Comparison of ENCODE assay signal across 10 cellular contexts in the genomic region with DNA sequence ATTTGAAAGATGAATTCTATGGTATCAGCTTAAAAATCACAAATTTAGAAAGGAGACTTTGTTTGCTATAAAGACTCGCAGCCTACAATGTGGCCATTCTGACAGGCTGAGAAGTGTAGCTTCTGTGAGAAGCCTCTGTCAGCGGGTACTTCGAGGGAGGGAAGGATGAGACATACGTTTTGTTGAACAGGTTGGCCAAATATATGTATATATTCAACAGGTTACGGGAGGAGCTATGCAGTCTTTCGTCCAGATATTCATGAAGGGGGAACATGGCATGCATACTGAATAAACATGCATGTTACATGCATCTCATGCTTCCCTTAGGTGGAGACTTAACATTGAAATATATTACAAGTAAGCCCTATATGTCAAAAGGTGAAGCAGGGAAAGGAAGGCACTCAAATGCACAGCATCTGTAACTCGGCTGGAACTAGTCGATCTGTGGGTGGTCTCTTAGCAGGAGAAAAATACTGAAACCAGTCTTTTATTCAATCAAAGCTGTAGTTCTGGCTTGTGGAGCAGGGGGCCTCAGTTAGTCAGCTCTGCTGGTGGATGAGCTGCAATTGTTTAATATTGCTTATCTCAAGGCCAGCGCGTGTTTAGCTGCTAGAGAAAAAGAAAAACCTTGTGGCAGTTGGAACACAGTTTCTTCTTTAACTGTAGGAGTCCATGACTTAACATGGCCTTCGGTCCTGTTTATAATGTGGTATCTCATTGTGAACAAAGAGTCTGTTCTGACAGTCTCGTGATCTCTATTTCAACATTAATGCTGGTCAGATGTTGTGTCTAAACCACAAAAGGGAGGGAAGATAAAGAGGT.
DNase-seq lines count a peak whose midpoint lies in the region; FAIRE-seq and TF ChIP-seq lines count a peak whose summit lies in the region.
"Had no signal": no experiment of that assay in that cellular context is flagged by ENCODE, and none has a peak within 500 bp of the region (broad histone marks: within the 10 kb centered on the region; RNA-seq: fewer than 3 reads in every experiment).

No MANE protein-coding gene starts in this region.

- TF ChIP-seq CTCF in GM13977 (IDR thresholded peaks at IDR 0.05; ENCODE audit: extremely low read depth, insufficient read depth, missing control alignments) (no peak), OCI-LY7 (conservative IDR thresholded peaks at IDR 0.05; ENCODE audit: low read length) (0 out of 2 replicates have a peak, but pooled peaks have one; percentile 20), GM10248 (IDR thresholded peaks at IDR 0.05; ENCODE audit: control extremely low read depth, extremely low read depth, low read depth, missing control alignments) (no peak)

- POLR2A ChIA-PET in OCI-LY7 (lab: Charles Lee): interaction anchor here (1.0 kb wide), 1 partner anchor 15 kb away, joined by 3 read pairs; no protein-coding TSS in a partner anchor
- POLR2A ChIA-PET in GM10248 (lab: Yijun Ruan, JAX): no interaction called here

- no peak overlapping the region for H3K4me2 ChIP-seq in OCI-LY7 (ENCODE audit: low read length)

- FAIRE-seq in small intestine (lab: Jason Lieb, UNC): no peak

- CTCF ChIA-PET in OCI-LY7 (lab: Charles Lee; ENCODE audit: unreplicated experiment): no interaction called here
- CTCF ChIA-PET in GM10248 (lab: Yijun Ruan, JAX): interaction anchor here (0.7 to 1.7 kb wide), 6 partner anchors 11 to 542 kb away, joined by 3 to 4 read pairs (median 3); a partner anchor contains a TSS

- H3K4me1 ChIP-seq in OCI-LY7 (ENCODE audit: insufficient read depth, low read length, poor library complexity, severe bottlenecking) (no peaks in the 10 kb centered on the region), small intestine (ENCODE audit: control insufficient read depth in 2 of 2, insufficient read depth in 1 of 2, low read depth in 1 of 2, low read length in 1 of 2) (no peaks in the 10 kb centered on the region)

- H2AFZ ChIP-seq in OCI-LY7 (ENCODE audit: low read length): no peak overlapping the region

- in situ Hi-C loops in GM13977 (cut with MboI; ENCODE audit: low pct_unique_long_range_greater_than_20kb, low sequenced_read_pairs, unreplicated experiment): no loop called here

- H3K27ac ChIP-seq in OCI-LY7 (ENCODE audit: low read depth, low read length, poor library complexity, severe bottlenecking) (no peak overlapping the region), small intestine (ENCODE audit: low read depth in 1 of 2, low read length in 1 of 2) (no peak overlapping the region)

- H3K36me3 ChIP-seq in H7 (replicated peaks; ENCODE audit: control insufficient read depth, insufficient read depth, low read length) (no peaks in the 10 kb centered on the region), OCI-LY7 (ENCODE audit: insufficient read depth, low read length) (no peaks in the 10 kb centered on the region), small intestine (ENCODE audit: control insufficient read depth in 2 of 2, insufficient read depth in 2 of 2, low read length in 2 of 2) (no peaks in the 10 kb centered on the region)

- no TSS peak for BruUV-seq in OCI-LY7 (replicated peaks; lab: Mats Ljungman, UMichigan)

- H3K27me3 ChIP-seq in H7 (ENCODE audit: control insufficient read depth, insufficient read depth, low read length) (no peaks in the 10 kb centered on the region), small intestine (ENCODE audit: control insufficient read depth in 2 of 2, insufficient read depth in 2 of 2, low read length in 2 of 2) (no peaks in the 10 kb centered on the region)

- no peaks in the 10 kb centered on the region for H4K20me1 ChIP-seq in OCI-LY7 (ENCODE audit: insufficient read depth, low read length)

- H3K9me2 ChIP-seq in OCI-LY7 (ENCODE audit: insufficient read depth, low read length): no peaks in the 10 kb centered on the region

- no peaks in the 10 kb centered on the region for H3K79me2 ChIP-seq in OCI-LY7 (ENCODE audit: insufficient read depth, low read depth, low read length)

- H3K4me3 ChIP-seq in H7 (ENCODE audit: insufficient read depth, low read depth, low read length) (no peak overlapping the region), OCI-LY7 (ENCODE audit: low read depth, low read length, poor library complexity, severe bottlenecking) (no peak overlapping the region), small intestine (ENCODE audit: low read depth in 1 of 2, low read length in 2 of 2) (no peak overlapping the region)

- intact Hi-C loops in OCI-LY7 (cut with micrococcal nuclease; ENCODE audit: unreplicated experiment) (no loop called here), cardiac septum (cut with DNase I) (no loop called here)

- peak; percentile 12 for DNase-seq in GM13977 (ENCODE audit: low spot score)
- DNase-seq in H7: peak; percentile 53
- DNase-seq in OCI-LY7 (ENCODE audit: low spot score): no peak
- peak; percentile 40 for DNase-seq in iPS-NIHi11 (ENCODE audit: low spot score)
- no peak for DNase-seq in small intestine
- no peak for DNase-seq in cardiac septum (ENCODE audit: low spot score)
- no peak for DNase-seq in GM10248 (ENCODE audit: extremely low spot score)
- no peak for DNase-seq in activated gamma-delta T cell treated with Interleukin-2 at 50 U/mL for 16 hours
- DNase-seq: activated naive CD4-positive, alpha-beta T cell treated with anti-CD3 and anti-CD28 coated beads, Interleukin-2, amount 50 U/mL, for 16 hours; NCI-H446 treated with DMSO at 0.1 percent for 48 hours had no signal

- WGBS in small intestine, 3 donors: 62 to 83% (median 83%) methylated on average over 12 of the region's 12 CpGs

- H3K9me3 ChIP-seq in OCI-LY7 (ENCODE audit: low read length) (no peaks in the 10 kb centered on the region), small intestine (ENCODE audit: control insufficient read depth, low read depth) (no peaks in the 10 kb centered on the region)

Comparison
In these comparisons a context has a peak if more than half of its experiments do, and no peak if none do; other contexts are left out.
1. DNase-seq: peak in GM13977 (single experiment), H7 (single experiment) and iPS-NIHi11 (single experiment); none in OCI-LY7 (single experiment), small intestine (single experiment), cardiac septum (single experiment), GM10248 (single experiment) and activated gamma-delta T cell treated with Interleukin-2 at 50 U/mL for 16 hours (single experiment).